Comparison of ENCODE assay signal across 1 cellular context in the genomic region with DNA sequence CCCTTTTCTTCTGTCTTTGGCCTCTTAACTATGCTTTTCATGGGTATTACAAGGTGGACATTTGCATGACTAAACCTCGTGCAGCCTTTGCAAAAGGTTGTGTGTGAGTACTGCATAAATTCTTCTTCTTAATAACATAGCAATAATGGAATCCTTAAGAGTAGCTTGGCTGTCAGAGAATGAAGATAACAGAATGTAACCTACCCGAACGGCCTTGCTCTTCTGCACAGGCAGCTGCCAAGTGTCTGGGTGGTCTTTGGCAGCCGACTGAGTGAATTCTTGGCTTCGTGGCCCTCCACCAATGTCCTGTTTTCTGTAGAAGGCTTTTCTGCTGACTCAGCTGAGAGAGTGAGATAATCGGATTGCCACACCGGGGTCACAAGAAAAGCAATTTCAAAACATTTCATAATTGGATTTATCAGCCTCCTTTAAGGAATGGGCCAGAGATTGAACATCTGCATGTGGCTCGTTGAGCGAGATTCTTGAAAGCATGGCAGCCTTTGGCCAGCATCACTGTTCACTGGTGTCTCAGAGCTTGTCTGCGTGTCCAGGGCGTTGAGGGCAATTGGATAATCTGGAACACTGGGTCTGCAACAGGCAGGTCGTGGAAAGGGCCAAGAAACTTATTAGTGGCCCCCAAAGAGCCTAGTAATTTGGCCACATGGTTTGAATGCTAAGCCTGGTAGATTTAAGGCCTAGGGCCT.
TF ChIP-seq lines count a peak whose summit lies in the region.

No MANE protein-coding gene starts in this region.

TF ChIP-seq in GM12878, 131 proteins besides CTCF, POLR2A, EP300 and RAD21:
- TF ChIP-seq PML (IDR thresholded peaks at IDR 0.05; ENCODE audit: low read length) (0 out of 2 replicates have a peak, but pooled peaks have one; percentile 5), JUND (IDR thresholded peaks at IDR 0.05; ENCODE audit: low read depth, low read length) (no peak)
